Comparison of ENCODE assay signal across 1 cellular context in the genomic region with DNA sequence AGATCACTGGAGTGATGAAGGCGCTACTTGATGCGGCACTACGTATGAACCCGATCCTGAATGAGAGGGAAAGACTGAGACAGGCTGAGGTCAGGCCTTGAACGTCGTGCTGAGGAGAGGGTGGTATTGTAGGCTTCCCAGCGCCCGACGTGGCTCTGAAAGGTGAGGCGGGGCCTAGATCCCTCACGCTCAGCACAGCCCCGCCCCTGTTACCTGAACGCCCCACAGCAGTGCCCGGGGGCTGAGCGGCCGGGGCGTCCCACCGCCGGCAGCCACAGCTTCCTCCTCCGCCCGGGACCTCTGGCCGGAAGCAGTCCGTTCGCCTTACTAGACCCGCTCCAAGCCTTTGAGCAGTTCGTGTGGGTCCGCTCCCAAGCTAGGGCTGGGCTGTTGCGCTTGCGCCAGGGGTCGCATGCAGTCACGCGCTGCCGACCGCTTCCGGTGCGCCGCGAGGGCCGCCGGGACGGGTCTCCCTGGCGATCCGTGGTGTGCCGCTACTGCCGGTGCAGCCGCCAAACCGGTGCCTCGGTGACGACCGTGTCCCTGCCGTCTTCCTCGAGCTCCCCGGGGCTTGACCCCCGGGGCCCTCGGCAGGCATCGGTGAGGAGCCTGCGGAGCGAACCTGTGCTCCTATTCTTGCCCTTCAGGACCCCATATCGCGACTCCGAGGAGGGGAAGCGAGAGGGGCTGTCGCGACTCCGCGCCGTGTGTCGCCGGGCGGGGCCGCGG.
TF ChIP-seq lines count a peak whose summit lies in the region.

Gene HMGXB3 (plus strand): TSS at position 479 of the 729 bp plus-strand sequence. CDS start 4,114 bp downstream, outside the sequence.
Gene TIGD6 (minus strand): TSS at position 394 of the 729 bp plus-strand sequence. CDS start 4,306 bp downstream, outside the sequence.

TF ChIP-seq in SK-N-SH, 30 proteins besides CTCF, POLR2A, EP300 and RAD21 (continued from another document):
- TF ChIP-seq, protein P1, sequence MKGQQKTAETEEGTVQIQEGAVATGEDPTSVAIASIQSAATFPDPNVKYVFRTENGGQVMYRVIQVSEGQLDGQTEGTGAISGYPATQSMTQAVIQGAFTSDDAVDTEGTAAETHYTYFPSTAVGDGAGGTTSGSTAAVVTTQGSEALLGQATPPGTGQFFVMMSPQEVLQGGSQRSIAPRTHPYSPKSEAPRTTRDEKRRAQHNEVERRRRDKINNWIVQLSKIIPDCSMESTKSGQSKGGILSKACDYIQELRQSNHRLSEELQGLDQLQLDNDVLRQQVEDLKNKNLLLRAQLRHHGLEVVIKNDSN (IDR thresholded peaks at IDR 0.05; ENCODE audit: borderline replicate concordance, low read depth) = peak; percentile 97
- TF ChIP-seq SIN3A (IDR thresholded peaks at IDR 0.05; ENCODE audit: borderline replicate concordance, low read depth, low read length) = peak; percentile 14; the same call in 1 of the 2 replicates
- TF ChIP-seq IRF3 (IDR thresholded peaks at IDR 0.05; ENCODE audit: low read depth, low read length) = no peak
- TF ChIP-seq NRF1 (IDR thresholded peaks at IDR 0.05; ENCODE audit: low read depth, low read length) = peak; percentile 94
- TF ChIP-seq, protein P2, sequence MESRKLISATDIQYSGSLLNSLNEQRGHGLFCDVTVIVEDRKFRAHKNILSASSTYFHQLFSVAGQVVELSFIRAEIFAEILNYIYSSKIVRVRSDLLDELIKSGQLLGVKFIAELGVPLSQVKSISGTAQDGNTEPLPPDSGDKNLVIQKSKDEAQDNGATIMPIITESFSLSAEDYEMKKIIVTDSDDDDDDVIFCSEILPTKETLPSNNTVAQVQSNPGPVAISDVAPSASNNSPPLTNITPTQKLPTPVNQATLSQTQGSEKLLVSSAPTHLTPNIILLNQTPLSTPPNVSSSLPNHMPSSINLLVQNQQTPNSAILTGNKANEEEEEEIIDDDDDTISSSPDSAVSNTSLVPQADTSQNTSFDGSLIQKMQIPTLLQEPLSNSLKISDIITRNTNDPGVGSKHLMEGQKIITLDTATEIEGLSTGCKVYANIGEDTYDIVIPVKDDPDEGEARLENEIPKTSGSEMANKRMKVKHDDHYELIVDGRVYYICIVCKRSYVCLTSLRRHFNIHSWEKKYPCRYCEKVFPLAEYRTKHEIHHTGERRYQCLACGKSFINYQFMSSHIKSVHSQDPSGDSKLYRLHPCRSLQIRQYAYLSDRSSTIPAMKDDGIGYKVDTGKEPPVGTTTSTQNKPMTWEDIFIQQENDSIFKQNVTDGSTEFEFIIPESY (IDR thresholded peaks at IDR 0.05; ENCODE audit: borderline replicate concordance, low read depth) = no peak
- TF ChIP-seq MAX (IDR thresholded peaks at IDR 0.05; ENCODE audit: low read depth) = peak; percentile 84
- TF ChIP-seq RXRA (IDR thresholded peaks at IDR 0.05; ENCODE audit: borderline replicate concordance, low read depth) = no peak
- 0 out of 2 replicates have a peak, but pooled peaks have one; percentile 41 for TF ChIP-seq REST (IDR thresholded peaks at IDR 0.05; ENCODE audit: low read depth, low read length)
- peak; percentile 69 for TF ChIP-seq ELF1 (IDR thresholded peaks at IDR 0.05)
- no peak for TF ChIP-seq MEF2A (IDR thresholded peaks at IDR 0.05; ENCODE audit: borderline replicate concordance, low read depth)
- TF ChIP-seq GATA2 (CRISPR knock-in tag; IDR thresholded peaks at IDR 0.05) = no peak
